In the genomic region with DNA sequence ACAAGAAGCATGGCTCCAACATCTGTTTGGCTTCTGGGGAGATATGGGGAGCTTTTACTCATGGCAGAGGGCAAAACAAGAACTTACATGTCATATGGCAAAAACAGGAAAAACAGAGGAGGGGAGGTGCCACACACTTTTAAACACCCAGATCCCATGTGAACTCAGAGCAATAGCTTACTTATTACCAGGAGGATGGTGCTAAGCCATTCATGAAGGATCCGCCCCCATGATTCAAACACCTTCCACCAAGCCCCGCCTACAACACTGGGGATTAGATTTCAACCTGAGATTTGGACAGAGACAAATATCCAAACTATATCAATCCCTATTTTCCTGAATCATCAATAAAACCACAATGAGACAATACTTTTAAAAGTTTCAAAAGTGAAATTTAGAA, we compare ENCODE assay signal across 1 cellular context.
TF ChIP-seq lines count a peak whose summit lies in the region.

No MANE protein-coding gene starts in this region.

TF ChIP-seq in GM23338, 12 proteins besides CTCF, POLR2A, EP300 and RAD21 (continued from another document):
- TF ChIP-seq, protein P1, sequence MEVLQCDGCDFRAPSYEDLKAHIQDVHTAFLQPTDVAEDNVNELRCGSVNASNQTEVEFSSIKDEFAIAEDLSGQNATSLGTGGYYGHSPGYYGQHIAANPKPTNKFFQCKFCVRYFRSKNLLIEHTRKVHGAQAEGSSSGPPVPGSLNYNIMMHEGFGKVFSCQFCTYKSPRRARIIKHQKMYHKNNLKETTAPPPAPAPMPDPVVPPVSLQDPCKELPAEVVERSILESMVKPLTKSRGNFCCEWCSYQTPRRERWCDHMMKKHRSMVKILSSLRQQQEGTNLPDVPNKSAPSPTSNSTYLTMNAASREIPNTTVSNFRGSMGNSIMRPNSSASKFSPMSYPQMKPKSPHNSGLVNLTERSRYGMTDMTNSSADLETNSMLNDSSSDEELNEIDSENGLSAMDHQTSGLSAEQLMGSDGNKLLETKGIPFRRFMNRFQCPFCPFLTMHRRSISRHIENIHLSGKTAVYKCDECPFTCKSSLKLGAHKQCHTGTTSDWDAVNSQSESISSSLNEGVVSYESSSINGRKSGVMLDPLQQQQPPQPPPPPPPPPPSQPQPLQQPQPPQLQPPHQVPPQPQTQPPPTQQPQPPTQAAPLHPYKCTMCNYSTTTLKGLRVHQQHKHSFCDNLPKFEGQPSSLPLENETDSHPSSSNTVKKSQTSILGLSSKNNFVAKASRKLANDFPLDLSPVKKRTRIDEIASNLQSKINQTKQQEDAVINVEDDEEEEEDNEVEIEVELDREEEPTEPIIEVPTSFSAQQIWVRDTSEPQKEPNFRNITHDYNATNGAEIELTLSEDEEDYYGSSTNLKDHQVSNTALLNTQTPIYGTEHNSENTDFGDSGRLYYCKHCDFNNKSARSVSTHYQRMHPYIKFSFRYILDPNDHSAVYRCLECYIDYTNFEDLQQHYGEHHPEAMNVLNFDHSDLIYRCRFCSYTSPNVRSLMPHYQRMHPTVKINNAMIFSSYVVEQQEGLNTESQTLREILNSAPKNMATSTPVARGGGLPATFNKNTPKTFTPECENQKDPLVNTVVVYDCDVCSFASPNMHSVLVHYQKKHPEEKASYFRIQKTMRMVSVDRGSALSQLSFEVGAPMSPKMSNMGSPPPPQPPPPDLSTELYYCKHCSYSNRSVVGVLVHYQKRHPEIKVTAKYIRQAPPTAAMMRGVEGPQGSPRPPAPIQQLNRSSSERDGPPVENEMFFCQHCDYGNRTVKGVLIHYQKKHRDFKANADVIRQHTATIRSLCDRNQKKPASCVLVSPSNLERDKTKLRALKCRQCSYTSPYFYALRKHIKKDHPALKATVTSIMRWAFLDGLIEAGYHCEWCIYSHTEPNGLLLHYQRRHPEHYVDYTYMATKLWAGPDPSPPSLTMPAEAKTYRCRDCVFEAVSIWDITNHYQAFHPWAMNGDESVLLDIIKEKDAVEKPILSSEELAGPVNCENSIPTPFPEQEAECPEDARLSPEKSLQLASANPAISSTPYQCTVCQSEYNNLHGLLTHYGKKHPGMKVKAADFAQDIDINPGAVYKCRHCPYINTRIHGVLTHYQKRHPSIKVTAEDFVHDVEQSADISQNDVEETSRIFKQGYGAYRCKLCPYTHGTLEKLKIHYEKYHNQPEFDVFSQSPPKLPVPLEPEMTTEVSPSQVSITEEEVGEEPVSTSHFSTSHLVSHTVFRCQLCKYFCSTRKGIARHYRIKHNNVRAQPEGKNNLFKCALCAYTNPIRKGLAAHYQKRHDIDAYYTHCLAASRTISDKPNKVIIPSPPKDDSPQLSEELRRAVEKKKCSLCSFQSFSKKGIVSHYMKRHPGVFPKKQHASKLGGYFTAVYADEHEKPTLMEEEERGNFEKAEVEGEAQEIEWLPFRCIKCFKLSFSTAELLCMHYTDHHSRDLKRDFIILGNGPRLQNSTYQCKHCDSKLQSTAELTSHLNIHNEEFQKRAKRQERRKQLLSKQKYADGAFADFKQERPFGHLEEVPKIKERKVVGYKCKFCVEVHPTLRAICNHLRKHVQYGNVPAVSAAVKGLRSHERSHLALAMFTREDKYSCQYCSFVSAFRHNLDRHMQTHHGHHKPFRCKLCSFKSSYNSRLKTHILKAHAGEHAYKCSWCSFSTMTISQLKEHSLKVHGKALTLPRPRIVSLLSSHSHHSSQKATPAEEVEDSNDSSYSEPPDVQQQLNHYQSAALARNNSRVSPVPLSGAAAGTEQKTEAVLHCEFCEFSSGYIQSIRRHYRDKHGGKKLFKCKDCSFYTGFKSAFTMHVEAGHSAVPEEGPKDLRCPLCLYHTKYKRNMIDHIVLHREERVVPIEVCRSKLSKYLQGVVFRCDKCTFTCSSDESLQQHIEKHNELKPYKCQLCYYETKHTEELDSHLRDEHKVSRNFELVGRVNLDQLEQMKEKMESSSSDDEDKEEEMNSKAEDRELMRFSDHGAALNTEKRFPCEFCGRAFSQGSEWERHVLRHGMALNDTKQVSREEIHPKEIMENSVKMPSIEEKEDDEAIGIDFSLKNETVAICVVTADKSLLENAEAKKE (CRISPR knock-in tag; IDR thresholded peaks at IDR 0.05) = no peak
- TF ChIP-seq, protein P2, sequence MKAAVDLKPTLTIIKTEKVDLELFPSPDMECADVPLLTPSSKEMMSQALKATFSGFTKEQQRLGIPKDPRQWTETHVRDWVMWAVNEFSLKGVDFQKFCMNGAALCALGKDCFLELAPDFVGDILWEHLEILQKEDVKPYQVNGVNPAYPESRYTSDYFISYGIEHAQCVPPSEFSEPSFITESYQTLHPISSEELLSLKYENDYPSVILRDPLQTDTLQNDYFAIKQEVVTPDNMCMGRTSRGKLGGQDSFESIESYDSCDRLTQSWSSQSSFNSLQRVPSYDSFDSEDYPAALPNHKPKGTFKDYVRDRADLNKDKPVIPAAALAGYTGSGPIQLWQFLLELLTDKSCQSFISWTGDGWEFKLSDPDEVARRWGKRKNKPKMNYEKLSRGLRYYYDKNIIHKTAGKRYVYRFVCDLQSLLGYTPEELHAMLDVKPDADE (IDR thresholded peaks at IDR 0.05) = no peak
- TF ChIP-seq POLR2AphosphoS5 (IDR thresholded peaks at IDR 0.05; ENCODE audit: low read depth) (no peak), JUNB (IDR thresholded peaks at IDR 0.05; ENCODE audit: unreplicated experiment) (no peak)
